1 cellular context compared by ENCODE assay signal in genomic region chr5:55534436-55535198, GRCh38.
A peak's percentile ranks its signal among the peaks of the same experiment; 100 is the strongest.
TF ChIP-seq lines count a peak whose summit lies in the region.

Gene PLPP1, minus strand, starts transcription at chr5:55534964. Its CDS starts 335 bp downstream, at chr5:55534629.

TF ChIP-seq in HEK293, 187 proteins besides CTCF, POLR2A, EP300 and RAD21 (continued from another document):
- TF ChIP-seq ZNF629 (tag by site-specific recombination; IDR thresholded peaks at IDR 0.05), result no peak
- TF ChIP-seq PRDM2 (tag by site-specific recombination; IDR thresholded peaks at IDR 0.05; ENCODE audit: borderline replicate concordance), result no peak
- TF ChIP-seq ZNF426 (tag by site-specific recombination; IDR thresholded peaks at IDR 0.05), result no peak
- no peak for TF ChIP-seq ZNF626 (tag by site-specific recombination; IDR thresholded peaks at IDR 0.05)
- TF ChIP-seq ZNF660 (tag by site-specific recombination; IDR thresholded peaks at IDR 0.05), result no peak
- TF ChIP-seq ZNF677 (tag by site-specific recombination; IDR thresholded peaks at IDR 0.05), result no peak
- no peak for TF ChIP-seq PRDM1 (tag by site-specific recombination; IDR thresholded peaks at IDR 0.05)
- no peak for TF ChIP-seq ZNF112 (tag by site-specific recombination; IDR thresholded peaks at IDR 0.05)
- no peak for TF ChIP-seq PBX3 (CRISPR knock-in tag; IDR thresholded peaks at IDR 0.05)
- peak; percentile 88 for TF ChIP-seq ZNF501 (tag by site-specific recombination; IDR thresholded peaks at IDR 0.05)
- no peak for TF ChIP-seq ZNF416 (tag by site-specific recombination; IDR thresholded peaks at IDR 0.05)
- TF ChIP-seq PRDM10 (tag by site-specific recombination; IDR thresholded peaks at IDR 0.05), result no peak; the same call in 1 of the 2 replicates
- TF ChIP-seq ZNF37A (tag by site-specific recombination; IDR thresholded peaks at IDR 0.05), result no peak
- TF ChIP-seq IKZF3 (tag by site-specific recombination; IDR thresholded peaks at IDR 0.05), result peak; percentile 77
- peak; percentile 18 for TF ChIP-seq ZNF843 (tag by site-specific recombination; IDR thresholded peaks at IDR 0.05)
- TF ChIP-seq ZNF2 (tag by site-specific recombination; IDR thresholded peaks at IDR 0.05), result peak; percentile 88; the same call in 1 of the 2 replicates
- TF ChIP-seq ZBTB7A (tag by site-specific recombination; IDR thresholded peaks at IDR 0.05; ENCODE audit: low read depth), result peak; percentile 71
- TF ChIP-seq SCRT2 (tag by site-specific recombination; IDR thresholded peaks at IDR 0.05), result no peak; the same call in 1 of the 2 replicates
- peak; percentile 90 for TF ChIP-seq YY1 (tag by site-specific recombination; IDR thresholded peaks at IDR 0.05)
- peak; percentile 98 for TF ChIP-seq PATZ1 (tag by site-specific recombination; IDR thresholded peaks at IDR 0.05)
- TF ChIP-seq ZNF76 (tag by site-specific recombination; IDR thresholded peaks at IDR 0.05; ENCODE audit: borderline replicate concordance, low read depth), result peak; percentile 61; the same call in 1 of the 2 replicates
- no peak for TF ChIP-seq HOXD13 (CRISPR knock-in tag; IDR thresholded peaks at IDR 0.05; ENCODE audit: borderline replicate concordance)
- TF ChIP-seq KLF17 (tag by site-specific recombination; IDR thresholded peaks at IDR 0.05), result peak; percentile 57
- TF ChIP-seq ZBTB11 (tag by site-specific recombination; conservative IDR thresholded peaks at IDR 0.05; ENCODE audit: low read depth), result no peak; the same call in 1 of the 2 replicates
- TF ChIP-seq ZNF223 (tag by site-specific recombination; IDR thresholded peaks at IDR 0.05), result peak; percentile 42; the same call in 1 of the 2 replicates
- TF ChIP-seq ZSCAN4 (tag by site-specific recombination; IDR thresholded peaks at IDR 0.05), result no peak
- TF ChIP-seq ZNF354C (tag by site-specific recombination; IDR thresholded peaks at IDR 0.05; ENCODE audit: borderline replicate concordance, low read depth), result no peak
- no peak for TF ChIP-seq ZNF768 (tag by site-specific recombination; IDR thresholded peaks at IDR 0.05)
- no peak for TF ChIP-seq ZNF350 (tag by site-specific recombination; IDR thresholded peaks at IDR 0.05)
- TF ChIP-seq ZNF776 (tag by site-specific recombination; IDR thresholded peaks at IDR 0.05; ENCODE audit: borderline replicate concordance), result no peak
- TF ChIP-seq ZNF561 (tag by site-specific recombination; IDR thresholded peaks at IDR 0.05; ENCODE audit: borderline replicate concordance), result peak; percentile 81
- TF ChIP-seq RBAK (tag by site-specific recombination; IDR thresholded peaks at IDR 0.05), result no peak
- peak; percentile 69 for TF ChIP-seq SP7 (tag by site-specific recombination; IDR thresholded peaks at IDR 0.05)
- no peak for TF ChIP-seq ZNF302 (tag by site-specific recombination; IDR thresholded peaks at IDR 0.05; ENCODE audit: low read depth)
- no peak for TF ChIP-seq SALL2 (tag by site-specific recombination; IDR thresholded peaks at IDR 0.05; ENCODE audit: borderline replicate concordance)
- TF ChIP-seq ZEB2 (tag by site-specific recombination; IDR thresholded peaks at IDR 0.05), result peak; percentile 93
- TF ChIP-seq ZNF610 (tag by site-specific recombination; IDR thresholded peaks at IDR 0.05; ENCODE audit: borderline replicate concordance), result peak; percentile 92
